Comparison of ENCODE assay signal across 30 cellular contexts in genomic region chr4:118752551-118752950, GRCh38.
A peak's percentile ranks its signal among the peaks of the same experiment; 100 is the strongest.
DNase-seq lines count a peak whose midpoint lies in the region; ATAC-seq, FAIRE-seq and TF ChIP-seq lines count a peak whose summit lies in the region.
"Had no signal": no experiment of that assay in that cellular context is flagged by ENCODE, and none has a peak within 500 bp of the region (broad histone marks: within the 10 kb centered on the region; RNA-seq: fewer than 3 reads in every experiment).

No MANE protein-coding gene starts in this region.

- H3K79me2 ChIP-seq in ACC112 (ENCODE audit: control insufficient read depth, insufficient read depth, low read length, unreplicated experiment) (peaks cover 42% of the 10 kb centered on the region), endothelial cell of umbilical vein (ENCODE audit: control insufficient read depth, insufficient read depth, low read length) (no peaks in the 10 kb centered on the region)

- intact Hi-C loops in endothelial cell of umbilical vein (cut with micrococcal nuclease) = no loop called here

- no peak overlapping the region for H3K4me2 ChIP-seq in endothelial cell of umbilical vein (ENCODE audit: insufficient read depth, low read length)
- H3K4me2 ChIP-seq: BLaER1 treated with 17β-estradiol and CSF1 and Interleukin-3, amounts not matched to agents 10 nM and 100 nM had no signal

- FAIRE-seq in endothelial cell of umbilical vein (lab: Jason Lieb, UNC) = no peak
- no peak for FAIRE-seq in GM12892 (lab: Jason Lieb, UNC)

- DNase-seq in M059J (ENCODE audit: low read depth) = peak; percentile 59
- peak; percentile 62 for DNase-seq in endothelial cell of umbilical vein (ENCODE audit: low read depth, low spot score)
- DNase-seq in NCI-H1048 (lab: John Stamatoyannopoulos, UW) = no peak
- DNase-seq in GM12892 (ENCODE audit: insufficient read length) = no peak
- no peak for DNase-seq in D341Med (ENCODE audit: low spot score)
- DNase-seq in stimulated activated effector memory CD8-positive, alpha-beta T cell treated with anti-CD3 and anti-CD28 coated beads, Interleukin-12 subunit alpha, Interleukin-12 subunit beta, amount 100 ng/mL, for 72 hours (ENCODE audit: low spot score in 2 of 2) = no peak
- DNase-seq: activated B cell treated with CpG ODN at 0.5 μM for 24 hours; activated CD4-positive, alpha-beta T cell treated with anti-CD3 and anti-CD28 coated beads, Interleukin-2, amount 50 U/mL, for 48 hours; activated CD8-positive, alpha-beta memory T cell treated with anti-CD3 and anti-CD28 coated beads, Interleukin-2, amount 50 U/mL, for 4 hours; Calu3; effector memory CD4-positive, alpha-beta T cell; esophagus squamous epithelium; HCEC 1CT; kidney glomerular epithelial cell; NCI-H1105; NCI-H2029; NCI-H526 treated with DMSO at 0.1 percent for 48 hours; RPMI8226; stimulated activated CD4-positive, alpha-beta T cell treated with anti-CD3 and anti-CD28 coated beads, Interleukin-12 subunit alpha, Interleukin-12 subunit beta, amount 100 ng/mL, for 4 hours; stimulated activated CD4-positive, alpha-beta T cell treated with anti-CD3 and anti-CD28 coated beads, Interleukin-4, amount 100 ng/mL, for 24 hours; stimulated activated naive CD4-positive, alpha-beta T cell; T1000; testis had no signal

- TF ChIP-seq CTCF in endothelial cell of umbilical vein (IDR thresholded peaks at IDR 0.05; ENCODE audit: extremely low read depth in 1 of 2, insufficient read depth in 1 of 2, low read depth in 1 of 2, low read length in 2 of 2) = no peak
- TF ChIP-seq CTCF in nephron (IDR thresholded peaks at IDR 0.05; ENCODE audit: unreplicated experiment in 3 of 3) = no peak

- no TSS peak for BruUV-seq in endothelial cell of umbilical vein (replicated peaks; lab: Mats Ljungman, UMichigan)

- no peaks in the 10 kb centered on the region for H4K20me1 ChIP-seq in endothelial cell of umbilical vein (replicated peaks; ENCODE audit: control insufficient read depth, extremely low read depth, insufficient read depth, low read length)
- H4K20me1 ChIP-seq: BLaER1 treated with 17β-estradiol and CSF1 and Interleukin-3, amounts not matched to agents 10 nM and 100 nM had no signal

- H2AFZ ChIP-seq in ACC112 (ENCODE audit: low read length, unreplicated experiment) (no peak overlapping the region), endothelial cell of umbilical vein (ENCODE audit: low read depth, low read length) (no peak overlapping the region)

- H3K4me1 ChIP-seq in ACC112 (ENCODE audit: control insufficient read depth, insufficient read depth, low read length, unreplicated experiment) (peaks cover 58% of the 10 kb centered on the region), endothelial cell of umbilical vein (ENCODE audit: control insufficient read depth, extremely low read depth, insufficient read depth, low read length) (peaks cover 22% of the 10 kb centered on the region)
- H3K4me1 ChIP-seq: BLaER1 treated with 17β-estradiol and CSF1 and Interleukin-3, amounts not matched to agents 10 nM and 100 nM had no signal

- peaks cover 49% of the 10 kb centered on the region for H3K36me3 ChIP-seq in ACC112 (ENCODE audit: insufficient read depth, low read length)
- H3K36me3 ChIP-seq in endothelial cell of umbilical vein (ENCODE audit: control insufficient read depth in 2 of 2, extremely low read depth in 1 of 2, insufficient read depth in 2 of 2, low read length in 2 of 2) = peaks cover 14 to 33% of the 10 kb centered on the region in 2 experiments

- no peak for ATAC-seq in stimulated activated effector memory CD8-positive, alpha-beta T cell treated with anti-CD3 and anti-CD28 coated beads, Interleukin-12 subunit alpha, Interleukin-12 subunit beta, amount 100 ng/mL, for 72 hours

- H3K4me3 ChIP-seq in ACC112 (ENCODE audit: low read depth, low read length) (no peak overlapping the region), endothelial cell of umbilical vein (replicated peaks in 1 of 3; ENCODE audit: insufficient read depth in 1 of 3, low read depth in 1 of 3, low read length in 3 of 3) (no peak overlapping the region)
- H3K4me3 ChIP-seq: BLaER1 treated with 17β-estradiol and CSF1 and Interleukin-3, amounts not matched to agents 10 nM and 100 nM; esophagus squamous epithelium; right atrium auricular region; testis had no signal

- H3K9ac ChIP-seq in endothelial cell of umbilical vein (replicated peaks; ENCODE audit: extremely low read depth, insufficient read depth, low read length) = no peak overlapping the region
- H3K9ac ChIP-seq: BLaER1 treated with 17β-estradiol and CSF1 and Interleukin-3, amounts not matched to agents 10 nM and 100 nM had no signal

- CTCF ChIA-PET in endothelial cell of umbilical vein (lab: Charles Lee) = interaction anchor here (1.8 kb wide), 1 partner anchor 9 kb away, joined by 6 read pairs; no protein-coding TSS in a partner anchor

- dilution Hi-C loops in endothelial cell of umbilical vein (cut with MboI; ENCODE audit: extremely low pct_ligation_motif_present, low sequenced_read_pairs) = no loop called here

- H3K9me3 ChIP-seq in endothelial cell of umbilical vein (replicated peaks; ENCODE audit: control insufficient read depth, insufficient read depth, low read length) = no peaks in the 10 kb centered on the region
- H3K9me3 ChIP-seq: BLaER1 treated with 17β-estradiol and CSF1 and Interleukin-3, amounts not matched to agents 10 nM and 100 nM; esophagus squamous epithelium; right atrium auricular region; testis had no signal

- peak overlapping the region in 1 of 3 experiments; percentile 71 for H3K4me3 Mint-ChIP-seq in nephron
- no peak overlapping the region for H3K4me3 Mint-ChIP-seq in stimulated activated effector memory CD8-positive, alpha-beta T cell treated with anti-CD3 and anti-CD28 coated beads, Interleukin-12 subunit alpha, Interleukin-12 subunit beta, amount 100 ng/mL, for 72 hours
- H3K4me3 Mint-ChIP-seq: activated B cell treated with CpG ODN at 0.5 μM for 24 hours; activated naive CD8-positive, alpha-beta T cell had no signal

- POLR2A ChIA-PET in endothelial cell of umbilical vein (lab: Charles Lee) = no interaction called here

- H3K4me1 Mint-ChIP-seq in nephron = peaks cover 73% of the 10 kb centered on the region
- no peaks in the 10 kb centered on the region for H3K4me1 Mint-ChIP-seq in stimulated activated effector memory CD8-positive, alpha-beta T cell treated with anti-CD3 and anti-CD28 coated beads, Interleukin-12 subunit alpha, Interleukin-12 subunit beta, amount 100 ng/mL, for 72 hours
- H3K4me1 Mint-ChIP-seq: activated B cell treated with CpG ODN at 0.5 μM for 24 hours had no signal

- peaks cover 22% of the 10 kb centered on the region for H3K36me3 Mint-ChIP-seq in nephron (ENCODE audit: low read depth)
- peaks cover 75% of the 10 kb centered on the region for H3K36me3 Mint-ChIP-seq in stimulated activated effector memory CD8-positive, alpha-beta T cell treated with anti-CD3 and anti-CD28 coated beads, Interleukin-12 subunit alpha, Interleukin-12 subunit beta, amount 100 ng/mL, for 72 hours

- peak overlapping the region; percentile 56 for H3K27ac ChIP-seq in ACC112 (ENCODE audit: low read depth, low read length)
- H3K27ac ChIP-seq in endothelial cell of umbilical vein (ENCODE audit: insufficient read depth, low read depth, low read length) = peak overlapping the region; percentile 38
- H3K27ac ChIP-seq: BLaER1 treated with 17β-estradiol and CSF1 and Interleukin-3, amounts not matched to agents 10 nM and 100 nM; HL-60 had no signal

- no peaks in the 10 kb centered on the region for H3K9me1 ChIP-seq in endothelial cell of umbilical vein (replicated peaks; ENCODE audit: control insufficient read depth, extremely low read depth, insufficient read depth, low read length)

- H3K27me3 ChIP-seq in ACC112 (ENCODE audit: insufficient read depth, low read length) (no peaks in the 10 kb centered on the region), endothelial cell of umbilical vein (ENCODE audit: control insufficient read depth in 2 of 2, insufficient read depth in 2 of 2, low read length in 2 of 2) (no peaks in the 10 kb centered on the region)
- H3K27me3 ChIP-seq: BLaER1 treated with 17β-estradiol and CSF1 and Interleukin-3, amounts not matched to agents 10 nM and 100 nM; esophagus squamous epithelium; right atrium auricular region; testis had no signal

- no peaks in the 10 kb centered on the region for H3K27me3 Mint-ChIP-seq in nephron (ENCODE audit: low read depth)
- H3K27me3 Mint-ChIP-seq: activated B cell treated with CpG ODN at 0.5 μM for 24 hours; activated naive CD8-positive, alpha-beta T cell; brain had no signal

- H3K27ac Mint-ChIP-seq in nephron = peak overlapping the region; percentile 73 to 97 (median 84)
- no peak overlapping the region for H3K27ac Mint-ChIP-seq in stimulated activated effector memory CD8-positive, alpha-beta T cell treated with anti-CD3 and anti-CD28 coated beads, Interleukin-12 subunit alpha, Interleukin-12 subunit beta, amount 100 ng/mL, for 72 hours
- H3K27ac Mint-ChIP-seq: activated B cell treated with CpG ODN at 0.5 μM for 24 hours; activated naive CD8-positive, alpha-beta T cell had no signal

- H3K9me3 Mint-ChIP-seq in nephron = no peaks in the 10 kb centered on the region
- H3K9me3 Mint-ChIP-seq in stimulated activated effector memory CD8-positive, alpha-beta T cell treated with anti-CD3 and anti-CD28 coated beads, Interleukin-12 subunit alpha, Interleukin-12 subunit beta, amount 100 ng/mL, for 72 hours = no peaks in the 10 kb centered on the region
- H3K9me3 Mint-ChIP-seq: activated B cell treated with CpG ODN at 0.5 μM for 24 hours, brain had no signal

- TF ChIP-seq POLR2A in endothelial cell of umbilical vein (IDR thresholded peaks at IDR 0.05; ENCODE audit: low read depth, low read length) (no peak), GM12892 (IDR thresholded peaks at IDR 0.05; ENCODE audit: low read depth, low read length) (no peak)

TF ChIP-seq in endothelial cell of umbilical vein, 7 proteins besides CTCF, POLR2A, EP300 and RAD21:
- peak; percentile 57 for TF ChIP-seq GATA2 (IDR thresholded peaks at IDR 0.05; ENCODE audit: insufficient read depth, insufficient read length, low read depth, low read length)
- no peak for TF ChIP-seq POLR2AphosphoS5 (IDR thresholded peaks at IDR 0.05; ENCODE audit: insufficient read depth, low read depth, low read length)

Comparison
In these comparisons a context has a peak if more than half of its experiments do, and no peak if none do; other contexts are left out.
1. DNase-seq: peak in M059J (single experiment) and endothelial cell of umbilical vein (single experiment); none in NCI-H1048 (single experiment), GM12892 (single experiment), D341Med (single experiment) and stimulated activated effector memory CD8-positive, alpha-beta T cell treated with anti-CD3 and anti-CD28 coated beads, Interleukin-12 subunit alpha, Interleukin-12 subunit beta, amount 100 ng/mL, for 72 hours (0 of 2).